1 cellular context compared by ENCODE assay signal in the genomic region with DNA sequence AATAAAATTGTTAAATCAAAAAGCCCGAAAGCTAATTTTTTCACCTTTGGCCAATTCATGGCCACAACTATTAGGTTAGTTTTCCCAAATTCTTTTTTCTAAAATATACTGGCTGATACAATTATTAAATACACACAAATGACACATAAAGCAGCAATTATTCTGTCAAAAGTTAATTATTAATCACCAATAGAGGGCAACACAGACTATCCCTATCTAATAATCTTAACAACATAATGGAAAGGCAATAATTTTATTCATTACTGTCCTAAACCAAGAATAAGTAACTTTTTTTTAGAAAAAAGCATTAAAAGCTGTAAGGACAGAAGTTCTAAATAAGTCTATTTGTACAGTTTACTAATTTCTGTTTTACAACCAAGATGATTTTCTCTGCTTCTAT.
TF ChIP-seq lines count a peak whose summit lies in the region.

No MANE protein-coding gene starts in this region.

TF ChIP-seq in HepG2, 621 proteins besides CTCF, POLR2A, EP300 and RAD21:
- TF ChIP-seq, protein P1, sequence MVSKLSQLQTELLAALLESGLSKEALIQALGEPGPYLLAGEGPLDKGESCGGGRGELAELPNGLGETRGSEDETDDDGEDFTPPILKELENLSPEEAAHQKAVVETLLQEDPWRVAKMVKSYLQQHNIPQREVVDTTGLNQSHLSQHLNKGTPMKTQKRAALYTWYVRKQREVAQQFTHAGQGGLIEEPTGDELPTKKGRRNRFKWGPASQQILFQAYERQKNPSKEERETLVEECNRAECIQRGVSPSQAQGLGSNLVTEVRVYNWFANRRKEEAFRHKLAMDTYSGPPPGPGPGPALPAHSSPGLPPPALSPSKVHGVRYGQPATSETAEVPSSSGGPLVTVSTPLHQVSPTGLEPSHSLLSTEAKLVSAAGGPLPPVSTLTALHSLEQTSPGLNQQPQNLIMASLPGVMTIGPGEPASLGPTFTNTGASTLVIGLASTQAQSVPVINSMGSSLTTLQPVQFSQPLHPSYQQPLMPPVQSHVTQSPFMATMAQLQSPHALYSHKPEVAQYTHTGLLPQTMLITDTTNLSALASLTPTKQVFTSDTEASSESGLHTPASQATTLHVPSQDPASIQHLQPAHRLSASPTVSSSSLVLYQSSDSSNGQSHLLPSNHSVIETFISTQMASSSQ (IDR thresholded peaks at IDR 0.05; ENCODE audit: low read depth) = peak; percentile 56; the same call in 1 of the 2 replicates
- TF ChIP-seq, protein P1 (CRISPR knock-in tag; IDR thresholded peaks at IDR 0.05; ENCODE audit: borderline replicate concordance) = no peak
- TF ChIP-seq HNRNPUL1 (IDR thresholded peaks at IDR 0.05; ENCODE audit: low read depth, low read length) = peak; percentile 97
- TF ChIP-seq, protein P2, sequence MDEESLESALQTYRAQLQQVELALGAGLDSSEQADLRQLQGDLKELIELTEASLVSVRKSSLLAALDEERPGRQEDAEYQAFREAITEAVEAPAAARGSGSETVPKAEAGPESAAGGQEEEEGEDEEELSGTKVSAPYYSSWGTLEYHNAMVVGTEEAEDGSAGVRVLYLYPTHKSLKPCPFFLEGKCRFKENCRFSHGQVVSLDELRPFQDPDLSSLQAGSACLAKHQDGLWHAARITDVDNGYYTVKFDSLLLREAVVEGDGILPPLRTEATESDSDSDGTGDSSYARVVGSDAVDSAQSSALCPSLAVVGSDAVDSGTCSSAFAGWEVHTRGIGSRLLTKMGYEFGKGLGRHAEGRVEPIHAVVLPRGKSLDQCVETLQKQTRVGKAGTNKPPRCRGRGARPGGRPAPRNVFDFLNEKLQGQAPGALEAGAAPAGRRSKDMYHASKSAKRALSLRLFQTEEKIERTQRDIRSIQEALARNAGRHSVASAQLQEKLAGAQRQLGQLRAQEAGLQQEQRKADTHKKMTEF (CRISPR knock-in tag; IDR thresholded peaks at IDR 0.05) = no peak
